20 cellular contexts compared by ENCODE assay signal in genomic region chr14:20578325-20578724, GRCh38. TPM values are rescaled to one million over a fixed set of nuclear protein-coding genes. Genes with fewer than 3 reads are reported as not detected.
DNase-seq lines count a peak whose midpoint lies in the region; ATAC-seq and TF ChIP-seq lines count a peak whose summit lies in the region.
"Had no signal": no experiment of that assay in that cellular context is flagged by ENCODE, and none has a peak within 500 bp of the region (broad histone marks: within the 10 kb centered on the region; RNA-seq: fewer than 3 reads in every experiment).

No MANE protein-coding gene starts in this region.

- H3K27me3 Mint-ChIP-seq in endodermal cell (ENCODE audit: insufficient read depth) (no peaks in the 10 kb centered on the region), Calu3 (ENCODE audit: unreplicated experiment) (peaks cover 13% of the 10 kb centered on the region)

- H3K27me3 ChIP-seq in HUES64 (ENCODE audit: insufficient read depth, low read length) = no peaks in the 10 kb centered on the region
- H3K27me3 ChIP-seq in endodermal cell (ENCODE audit: control insufficient read depth, insufficient read depth, low read length, poor library complexity, severe bottlenecking) = no peaks in the 10 kb centered on the region
- H3K27me3 ChIP-seq: SJSA1 had no signal

- no peaks in the 10 kb centered on the region for H3K9me3 ChIP-seq in HUES64 (ENCODE audit: insufficient read depth, low read depth, low read length)
- H3K9me3 ChIP-seq in endodermal cell (ENCODE audit: control insufficient read depth, low read length) = peaks cover 8% of the 10 kb centered on the region
- H3K9me3 ChIP-seq: BE2C, SJSA1 had no signal

- no peak overlapping the region for H3K4me3 Mint-ChIP-seq in endodermal cell
- H3K4me3 Mint-ChIP-seq in Calu3 (ENCODE audit: low read depth, unreplicated experiment) = no peak overlapping the region

- CTCF ChIA-PET in Calu3 (lab: Charles Lee) = no interaction called here

- peak; percentile 56 for DNase-seq in ELF-1 (ENCODE audit: low read depth, low spot score)
- DNase-seq in endodermal cell = peak; percentile 85
- DNase-seq in iPS-NIHi11 (ENCODE audit: low spot score) = peak; percentile 84
- DNase-seq in Calu3 = no peak
- no peak for DNase-seq in SIG-M5 (lab: John Stamatoyannopoulos, UW)
- DNase-seq: BE2C; DMS79; HCEC 1CT; NCI-H1092 treated with DMSO at 0.1 percent for 48 hours; NCI-H1436 treated with DMSO at 0.1 percent for 48 hours; NCI-H1930; NCI-H774; NK-92 treated with Interleukin-12 subunit alpha and Interleukin-12 subunit beta, amount 100 ng/mL, for 24 hours had no signal

- BruUV-seq in Calu3 (replicated peaks; lab: Mats Ljungman, UMichigan) = no TSS peak

- H3K27ac Mint-ChIP-seq in endodermal cell (peak overlapping the region; percentile 70), Calu3 (ENCODE audit: unreplicated experiment) (no peak overlapping the region)

- WGBS in HUES64 = 10% methylated on average over 3 of the region's 3 CpGs
- 37 to 46% methylated on average over 2 to 3 of the region's 3 CpGs for whole genome bisulfite sequencing in endodermal cell (ENCODE audit: insufficient coverage in 1 of 2, insufficient read length in 1 of 2), 2 experiments

- no peaks in the 10 kb centered on the region for H3K36me3 ChIP-seq in HUES64 (ENCODE audit: insufficient read depth, low read length)
- no peaks in the 10 kb centered on the region for H3K36me3 ChIP-seq in endodermal cell (ENCODE audit: control insufficient read depth, insufficient read depth, low read length)
- H3K36me3 ChIP-seq: BE2C, SJSA1 had no signal

- peaks cover 46% of the 10 kb centered on the region for H3K4me1 ChIP-seq in HUES64 (ENCODE audit: insufficient read depth, low read length)
- H3K4me1 ChIP-seq in endodermal cell (ENCODE audit: control insufficient read depth, insufficient read depth, low read length) = no peaks in the 10 kb centered on the region
- H3K4me1 ChIP-seq: BE2C, SJSA1 had no signal

- H3K9me3 Mint-ChIP-seq in endodermal cell (no peaks in the 10 kb centered on the region), Calu3 (ENCODE audit: low read depth, unreplicated experiment) (no peaks in the 10 kb centered on the region)

- intact Hi-C loops in Calu3 (cut with micrococcal nuclease; ENCODE audit: unreplicated experiment) = no loop called here

- H3K4me3 ChIP-seq in HUES64 (ENCODE audit: low read length) (0 out of 2 replicates have a peak overlapping the region, but pooled peaks have one; percentile 9), endodermal cell (ENCODE audit: low read length) (no peak overlapping the region)
- H3K4me3 ChIP-seq: SJSA1 had no signal

- no peak for ATAC-seq in HG03565 (IDR thresholded peaks at IDR 0.05; ENCODE audit: unreplicated experiment)
- no peak for ATAC-seq in HG03159 (IDR thresholded peaks at IDR 0.05; ENCODE audit: unreplicated experiment)
- ATAC-seq: Panc1 had no signal

- H3K9ac ChIP-seq in HUES64 (ENCODE audit: low read depth, low read length) = peak overlapping the region; percentile 15; the same call in 1 of the 2 replicates
- no peak overlapping the region for H3K9ac ChIP-seq in endodermal cell (ENCODE audit: extremely low read depth, low read length, poor library complexity, severe bottlenecking)
- H3K9ac ChIP-seq: KMS-11 had no signal

- H3K4me1 Mint-ChIP-seq in endodermal cell = peaks cover 26% of the 10 kb centered on the region
- no peaks in the 10 kb centered on the region for H3K4me1 Mint-ChIP-seq in Calu3 (ENCODE audit: low read depth, unreplicated experiment)

- no peak for TF ChIP-seq CTCF in endodermal cell (conservative IDR thresholded peaks at IDR 0.05)
- TF ChIP-seq CTCF in Calu3 (IDR thresholded peaks at IDR 0.05; ENCODE audit: unreplicated experiment) = no peak

- H3K36me3 Mint-ChIP-seq in endodermal cell (ENCODE audit: low read depth) (no peaks in the 10 kb centered on the region), Calu3 (ENCODE audit: insufficient read depth, unreplicated experiment) (no peaks in the 10 kb centered on the region)

- H3K27ac ChIP-seq in HUES64 (ENCODE audit: low read depth, low read length) = peak overlapping the region; percentile 89
- H3K27ac ChIP-seq in endodermal cell (ENCODE audit: low read depth, low read length) = peak overlapping the region; percentile 18
- H3K27ac ChIP-seq: KMS-11, SJSA1 had no signal

RNA-seq across cellular contexts. Expression of gene RNASE11, which starts 9.5 kb away (rescaled TPM):
- not detected for polyA plus RNA-seq in HUES64 (2013, experiment 1 of 2)
- not detected for polyA plus RNA-seq in HUES64 (2013, experiment 2 of 2)
- total RNA-seq in endodermal cell (not detected), Calu3 (2022) (not detected in 2 replicates)
- not detected for polyA plus RNA-seq in endodermal cell (2013, experiment 1 of 2)
- not detected for polyA plus RNA-seq in endodermal cell (2013, experiment 2 of 2)
- total RNA-seq: NCI-H460, SJSA1 had no signal

RNA-seq across cellular contexts. Expression of gene RNASE12, which starts 12.9 kb away (rescaled TPM):
- not detected for polyA plus RNA-seq in HUES64 (2013, experiment 1 of 2)
- not detected for polyA plus RNA-seq in HUES64 (2013, experiment 2 of 2)
- total RNA-seq in endodermal cell (not detected), Calu3 (2022) (not detected in 2 replicates)
- polyA plus RNA-seq in endodermal cell (2013, experiment 1 of 2) = not detected
- not detected for polyA plus RNA-seq in endodermal cell (2013, experiment 2 of 2)
- total RNA-seq: NCI-H460, SJSA1 had no signal

RNA-seq across cellular contexts. Expression of gene RNASE9, which starts 17.5 kb away (rescaled TPM):
- not detected for polyA plus RNA-seq in HUES64 (2013, experiment 1 of 2)
- polyA plus RNA-seq in HUES64 (2013, experiment 2 of 2) = not detected
- total RNA-seq in endodermal cell = not detected
- polyA plus RNA-seq in endodermal cell (2013, experiment 1 of 2) = not detected
- not detected for polyA plus RNA-seq in endodermal cell (2013, experiment 2 of 2)
- not detected in 2 replicates for total RNA-seq in Calu3 (2022)
- total RNA-seq: NCI-H460, SJSA1 had no signal

Comparison
In these comparisons a context has a peak if more than half of its experiments do, and no peak if none do; other contexts are left out.
1. DNase-seq: peak in ELF-1 (single experiment), endodermal cell (single experiment) and iPS-NIHi11 (single experiment); none in Calu3 (single experiment) and SIG-M5 (single experiment).